ENCODE assay signal across 28 cellular contexts in genomic region chr11:26478710-26479109, GRCh38.
"Had no signal": no experiment of that assay in that cellular context is flagged by ENCODE, and none has a peak within 500 bp of the region (broad histone marks: within the 10 kb centered on the region; RNA-seq: fewer than 3 reads in every experiment).

No MANE protein-coding gene starts in this region.

- H3K27me3 ChIP-seq: ascending aorta, cardiac muscle cell had no signal

- H3K4me1 ChIP-seq: ascending aorta had no signal

- H3K9me3 ChIP-seq: ascending aorta had no signal

- DNase-seq: activated B cell treated with CpG ODN at 0.5 μM for 24 hours; activated CD4-positive, alpha-beta memory T cell treated with anti-CD3 and anti-CD28 coated beads for 36 hours; activated CD4-positive, alpha-beta T cell treated with anti-CD3 and anti-CD28 coated beads for 4 hours; activated CD4-positive, alpha-beta T cell treated with anti-CD3 and anti-CD28 coated beads, Interleukin-2, amount 10 ng/mL, durations not matched to agents 24 days and 14 days; activated CD4-positive, alpha-beta T cell treated with anti-CD3 and anti-CD28 coated beads, Interleukin-2, amount 50 U/mL, for 1 hour; activated CD4-positive, alpha-beta T cell treated with anti-CD3 and anti-CD28 coated beads, Interleukin-2, amount 50 U/mL, for 4 hours; activated CD4-positive, CD25-positive, alpha-beta regulatory T cell treated with anti-CD3 and anti-CD28 coated beads, Interleukin-2, amount 50 U/mL, for 72 hours; activated CD8-positive, alpha-beta memory T cell treated with anti-CD3 and anti-CD28 coated beads, Interleukin-2, amount 50 U/mL, for 4 hours; activated CD8-positive, alpha-beta T cell treated with anti-CD3 and anti-CD28 coated beads for 36 hours; activated effector memory CD4-positive, alpha-beta T cell treated with anti-CD3 and anti-CD28 coated beads, Interleukin-2, amount 50 U/mL, for 16 hours; activated gamma-delta T cell treated with Interleukin-2 at 50 U/mL for 16 hours; activated naive CD4-positive, alpha-beta T cell; activated naive CD4-positive, alpha-beta T cell treated with anti-CD3 and anti-CD28 coated beads for 36 hours; activated naive CD4-positive, alpha-beta T cell treated with anti-CD3 and anti-CD28 coated beads, Interleukin-2, amount 50 U/mL, for 16 hours; activated naive CD8-positive, alpha-beta T cell treated with anti-CD3 and anti-CD28 coated beads for 36 hours; activated T-cell treated with anti-CD3 and anti-CD28 coated beads for 4 hours; activated T-cell treated with anti-CD3 and anti-CD28 coated beads, Interleukin-2, amount 50 U/mL, for 1 hour; activated T-cell treated with anti-CD3 and anti-CD28 coated beads, Interleukin-2, amount 50 U/mL, for 4 hours; activated T-cell treated with anti-CD3 and anti-CD28 coated beads, Interleukin-2, amount 50 U/mL, for 72 hours; amygdala; anterior cingulate cortex; SW 1271; T-helper 1 cell; T-helper 2 cell; T-helper 9 cell had no signal

- H3K27ac ChIP-seq: ascending aorta, cardiac muscle cell, VCaP had no signal

- H3K36me3 ChIP-seq: ascending aorta, cardiac muscle cell had no signal

- H3K4me3 ChIP-seq: ascending aorta, cardiac muscle cell had no signal
